Comparison of ENCODE assay signal across 32 cellular contexts in genomic region chr15:76192715-76193114, GRCh38.
"Had no signal": no experiment of that assay in that cellular context is flagged by ENCODE, and none has a peak within 500 bp of the region (broad histone marks: within the 10 kb centered on the region; RNA-seq: fewer than 3 reads in every experiment).

No MANE protein-coding gene starts in this region.

- H3K9me3 ChIP-seq: adrenal gland, body of pancreas, breast epithelium had no signal

- H3K36me3 ChIP-seq: adrenal gland, brain microvascular endothelial cell, breast epithelium had no signal

- FAIRE-seq: astrocyte, TTC549 had no signal

- DNase-seq: activated B cell treated with CpG ODN at 0.5 μM for 24 hours; activated CD4-positive, alpha-beta memory T cell treated with anti-CD3 and anti-CD28 coated beads for 36 hours; activated CD4-positive, alpha-beta T cell treated with anti-CD3 and anti-CD28 coated beads for 4 hours; activated CD4-positive, alpha-beta T cell treated with anti-CD3 and anti-CD28 coated beads, Interleukin-2, amount 10 ng/mL, durations not matched to agents 24 days and 14 days; activated CD4-positive, alpha-beta T cell treated with anti-CD3 and anti-CD28 coated beads, Interleukin-2, amount 50 U/mL, for 1 hour; activated CD4-positive, alpha-beta T cell treated with anti-CD3 and anti-CD28 coated beads, Interleukin-2, amount 50 U/mL, for 4 hours; activated CD4-positive, CD25-positive, alpha-beta regulatory T cell treated with anti-CD3 and anti-CD28 coated beads, Interleukin-2, amount 50 U/mL, for 72 hours; activated CD8-positive, alpha-beta memory T cell treated with anti-CD3 and anti-CD28 coated beads, Interleukin-2, amount 50 U/mL, for 4 hours; activated CD8-positive, alpha-beta T cell treated with anti-CD3 and anti-CD28 coated beads for 36 hours; activated effector memory CD4-positive, alpha-beta T cell treated with anti-CD3 and anti-CD28 coated beads, Interleukin-2, amount 50 U/mL, for 16 hours; activated gamma-delta T cell treated with Interleukin-2 at 50 U/mL for 16 hours; activated naive CD4-positive, alpha-beta T cell; activated naive CD4-positive, alpha-beta T cell treated with anti-CD3 and anti-CD28 coated beads for 36 hours; activated naive CD4-positive, alpha-beta T cell treated with anti-CD3 and anti-CD28 coated beads, Interleukin-2, amount 50 U/mL, for 16 hours; activated naive CD8-positive, alpha-beta T cell treated with anti-CD3 and anti-CD28 coated beads for 36 hours; activated T-cell treated with anti-CD3 and anti-CD28 coated beads for 4 hours; activated T-cell treated with anti-CD3 and anti-CD28 coated beads, Interleukin-2, amount 50 U/mL, for 1 hour; activated T-cell treated with anti-CD3 and anti-CD28 coated beads, Interleukin-2, amount 50 U/mL, for 4 hours; activated T-cell treated with anti-CD3 and anti-CD28 coated beads, Interleukin-2, amount 50 U/mL, for 72 hours; adrenal gland; amniotic stem cell; aorta; body of pancreas; brain microvascular endothelial cell; central memory CD4-positive, alpha-beta T cell; T-helper 2 cell; T-helper 9 cell had no signal

- ATAC-seq: activated CD8-positive, alpha-beta T cell treated with anti-CD3 and anti-CD28 coated beads for 36 hours; activated naive CD4-positive, alpha-beta T cell treated with anti-CD3 and anti-CD28 coated beads, Interleukin-2, amount 50 U/mL, for 72 hours; activated T-cell treated with anti-CD3 and anti-CD28 coated beads, Interleukin-2, amount 50 U/mL, for 4 hours; activated T-cell treated with anti-CD3 and anti-CD28 coated beads, Interleukin-2, amount 50 U/mL, for 72 hours; activated T-helper 17 cell treated with anti-CD3 and anti-CD28 coated beads, Interleukin-2, amount 50 U/mL, for 72 hours; body of pancreas had no signal

- H3K27ac ChIP-seq: adrenal gland, body of pancreas, brain microvascular endothelial cell, breast epithelium had no signal

- H3K27me3 ChIP-seq: adrenal gland, body of pancreas, brain microvascular endothelial cell had no signal

- H3K4me3 ChIP-seq: adrenal gland, body of pancreas, breast epithelium had no signal
